Comparison of ENCODE assay signal across 9 cellular contexts in the genomic region with DNA sequence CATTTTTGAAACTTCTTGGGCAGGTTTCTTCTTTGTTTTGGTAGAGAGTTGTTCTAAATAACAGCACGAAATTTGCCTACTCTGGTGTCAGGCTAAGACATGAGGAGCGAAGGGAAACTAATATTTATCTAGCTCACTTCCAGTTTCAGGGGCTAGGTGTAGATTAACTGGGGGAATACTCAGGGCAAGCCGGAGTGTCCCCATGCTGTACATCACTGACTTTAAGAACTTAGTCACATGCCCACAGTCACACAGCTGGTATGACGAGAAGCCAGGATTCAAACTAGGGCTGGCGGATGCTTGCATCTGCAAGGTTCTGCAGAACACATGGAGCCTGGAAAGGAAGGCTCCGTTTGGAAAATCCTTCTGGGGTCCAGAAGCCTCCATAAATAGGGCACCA.
A peak's percentile ranks its signal among the peaks of the same experiment; 100 is the strongest.
DNase-seq lines count a peak whose midpoint lies in the region; ATAC-seq lines count a peak whose summit lies in the region.
"Had no signal": no experiment of that assay in that cellular context is flagged by ENCODE, and none has a peak within 500 bp of the region (broad histone marks: within the 10 kb centered on the region; RNA-seq: fewer than 3 reads in every experiment).

No MANE protein-coding gene starts in this region.

- H3K36me3 ChIP-seq in trophoblast cell (ENCODE audit: control insufficient read depth in 1 of 2, insufficient read depth in 2 of 2, low read length in 2 of 2) = no peaks in the 10 kb centered on the region
- H3K36me3 ChIP-seq: lower lobe of right lung had no signal

- peak; percentile 90 for ATAC-seq in GM18498 (IDR thresholded peaks at IDR 0.05; ENCODE audit: unreplicated experiment)
- peak; percentile 92 for ATAC-seq in GM19452 (IDR thresholded peaks at IDR 0.05; ENCODE audit: unreplicated experiment)
- peak; percentile 53 for ATAC-seq in HG02884 (IDR thresholded peaks at IDR 0.05; ENCODE audit: unreplicated experiment)
- peak; percentile 92 for ATAC-seq in HG03571 (IDR thresholded peaks at IDR 0.05; ENCODE audit: unreplicated experiment)
- ATAC-seq: lower lobe of right lung had no signal

- no peak overlapping the region for H2AK5ac ChIP-seq in trophoblast cell (ENCODE audit: low read length)

- no peaks in the 10 kb centered on the region for H3K27me3 ChIP-seq in trophoblast cell (ENCODE audit: insufficient read depth, low read length)

- no peak overlapping the region for H2BK5ac ChIP-seq in trophoblast cell (ENCODE audit: low read depth, low read length, poor library complexity)

- no peak for DNase-seq in activated CD4-positive, alpha-beta T cell treated with anti-CD3 and anti-CD28 coated beads for 48 hours
- DNase-seq in trophoblast cell (no peak), NCI-H524 (lab: John Stamatoyannopoulos, UW) (no peak)
- DNase-seq in effector CD4-positive, alpha-beta T cell = no peak
- DNase-seq: lower lobe of right lung had no signal

- H2AFZ ChIP-seq in trophoblast cell (ENCODE audit: insufficient read depth, low read length, poor library complexity) = no peak overlapping the region

- H4K91ac ChIP-seq in trophoblast cell (ENCODE audit: low read depth, low read length) = no peak overlapping the region

- no peak overlapping the region for H4K12ac ChIP-seq in trophoblast cell (ENCODE audit: low read depth, low read length)

- no peaks in the 10 kb centered on the region for H3K79me2 ChIP-seq in trophoblast cell (ENCODE audit: control insufficient read depth, insufficient read depth, low read length, poor library complexity)

- no peak overlapping the region for H2BK12ac ChIP-seq in trophoblast cell (ENCODE audit: low read length)

- H3K4ac ChIP-seq in trophoblast cell (ENCODE audit: low read depth, low read length) = no peak overlapping the region

- WGBS in trophoblast cell (ENCODE audit: extremely low coverage, insufficient coverage, insufficient read length) = no CpG with 5 or more reads among the region's 6 CpGs

- H3K4me3 ChIP-seq in trophoblast cell (ENCODE audit: low read depth, low read length) = no peak overlapping the region
- H3K4me3 ChIP-seq: lower lobe of right lung had no signal

- peaks cover 4 to 9% of the 10 kb centered on the region in 2 experiments for H3K4me1 ChIP-seq in trophoblast cell (ENCODE audit: control insufficient read depth in 1 of 2, insufficient read depth in 2 of 2, low read length in 2 of 2)

- H3K18ac ChIP-seq in trophoblast cell (ENCODE audit: low read length) = no peak overlapping the region

- H2BK120ac ChIP-seq in trophoblast cell (ENCODE audit: insufficient read depth, low read length, poor library complexity) = no peak overlapping the region

- no peak overlapping the region for H4K8ac ChIP-seq in trophoblast cell (ENCODE audit: low read depth, low read length)

- H3K14ac ChIP-seq in trophoblast cell (ENCODE audit: low read length) = no peak overlapping the region

- no peaks in the 10 kb centered on the region for H3K79me1 ChIP-seq in trophoblast cell (ENCODE audit: low read length)

- H3K4me2 ChIP-seq in trophoblast cell (ENCODE audit: low read length) = no peak overlapping the region

- peaks cover 2% of the 10 kb centered on the region for H3K9me3 ChIP-seq in trophoblast cell (ENCODE audit: insufficient read depth, low read depth, low read length)
- H3K9me3 ChIP-seq: lower lobe of right lung had no signal

- no peak overlapping the region for H3K27ac ChIP-seq in trophoblast cell (ENCODE audit: low read depth, low read length)
- H3K27ac ChIP-seq: lower lobe of right lung had no signal

- H3K23ac ChIP-seq in trophoblast cell (ENCODE audit: low read length) = no peak overlapping the region

- no peak overlapping the region for H3K9ac ChIP-seq in trophoblast cell (ENCODE audit: low read length)
